Comparison of ENCODE assay signal across 8 cellular contexts in the genomic region with DNA sequence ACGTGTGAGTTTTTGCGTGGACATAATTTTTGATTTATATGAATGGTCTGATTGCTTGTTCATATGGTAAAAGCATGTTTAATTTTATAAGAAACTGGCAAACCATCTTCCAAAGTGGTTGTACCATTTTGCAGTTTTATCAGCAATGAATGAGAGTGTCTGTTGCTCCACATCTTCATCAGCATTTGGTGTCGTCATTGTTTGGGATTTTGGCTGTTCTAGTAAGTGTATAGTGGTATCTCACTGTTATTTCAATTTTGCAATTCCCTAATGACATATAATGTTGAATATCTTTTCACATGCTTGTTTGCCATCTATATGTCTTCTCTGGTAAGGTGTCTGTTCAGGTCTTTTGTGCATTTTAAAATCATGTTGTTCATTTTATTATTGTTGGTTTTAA.
"Had no signal": no experiment of that assay in that cellular context is flagged by ENCODE, and none has a peak within 500 bp of the region (broad histone marks: within the 10 kb centered on the region; RNA-seq: fewer than 3 reads in every experiment).

No MANE protein-coding gene starts in this region.

- DNase-seq: IMR-90, Karpas-422, Kasumi-1, KBM-7, KG1 had no signal

- H3K27ac ChIP-seq: HL-60, KMS-11 had no signal

- FAIRE-seq: HTR-8/SVneo had no signal

- H3K4me2 ChIP-seq: KMS-11 had no signal

- H3K9ac ChIP-seq: KMS-11 had no signal
